Comparison of ENCODE assay signal across 20 cellular contexts in the genomic region with DNA sequence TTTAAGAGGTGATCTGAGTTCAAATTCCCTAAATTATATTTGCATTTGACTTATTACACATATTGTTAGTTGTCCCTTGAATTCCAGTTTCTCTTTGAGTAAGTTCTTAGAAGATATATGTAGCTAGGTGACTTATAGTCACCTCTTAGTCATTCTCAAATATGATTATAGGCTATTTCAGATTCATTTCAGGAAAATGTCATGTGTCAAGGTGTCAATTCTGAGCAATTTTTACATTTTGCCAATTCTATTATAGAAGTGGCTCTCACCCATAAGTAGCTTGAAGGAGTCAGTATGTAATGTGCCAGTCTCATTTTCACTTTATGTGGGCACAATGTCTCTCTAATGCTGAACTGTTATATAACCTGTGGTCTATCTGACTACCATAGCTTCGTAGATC.
DNase-seq lines count a peak whose midpoint lies in the region; ATAC-seq, FAIRE-seq and TF ChIP-seq lines count a peak whose summit lies in the region.
"Had no signal": no experiment of that assay in that cellular context is flagged by ENCODE, and none has a peak within 500 bp of the region (broad histone marks: within the 10 kb centered on the region; RNA-seq: fewer than 3 reads in every experiment).

No MANE protein-coding gene starts in this region.

- H3K27ac Mint-ChIP-seq in natural killer cell treated with Interleukin-12 subunit alpha and Interleukin-12 subunit beta and Interleukin-15 and Interleukin-18, amount 100 ng/mL, for 72 hours: no peak overlapping the region
- H3K27ac Mint-ChIP-seq in natural killer cell: no peak overlapping the region
- H3K27ac Mint-ChIP-seq: CD4-positive, alpha-beta T cell had no signal

- TF ChIP-seq RAD21 in GM12878 (IDR thresholded peaks at IDR 0.05; ENCODE audit: insufficient read depth, low read depth, low read length): no peak

- H3K36me3 ChIP-seq in GM12878 (ENCODE audit: control insufficient read depth in 2 of 2, insufficient read depth in 2 of 2, low read length in 1 of 2) (no peaks in the 10 kb centered on the region), upper lobe of right lung (no peaks in the 10 kb centered on the region)
- H3K36me3 ChIP-seq: BLaER1, SJSA1 had no signal

- no peak for TF ChIP-seq POLR2A in GM12878 (IDR thresholded peaks at IDR 0.05; ENCODE audit: low read depth, low read length)

- SMC1A ChIA-PET in GM12878 (lab: Charles Lee; ENCODE audit: uncharacterized antibody, unreplicated experiment): no interaction called here

- no peak overlapping the region for H3K4me3 Mint-ChIP-seq in natural killer cell treated with Interleukin-12 subunit alpha and Interleukin-12 subunit beta and Interleukin-15 and Interleukin-18, amount 100 ng/mL, for 72 hours
- H3K4me3 Mint-ChIP-seq in natural killer cell: no peak overlapping the region
- H3K4me3 Mint-ChIP-seq: CD4-positive, alpha-beta T cell had no signal

- CTCF ChIA-PET in GM12878 (lab: Yijun Ruan, JAX): interaction anchor here (1.1 kb wide), 1 partner anchor 21 kb away, joined by 3 read pairs; no protein-coding TSS in a partner anchor

- peaks cover 4% of the 10 kb centered on the region for H3K9me3 Mint-ChIP-seq in natural killer cell treated with Interleukin-12 subunit alpha and Interleukin-12 subunit beta and Interleukin-15 and Interleukin-18, amount 100 ng/mL, for 72 hours
- peaks cover 2 to 6% of the 10 kb centered on the region in 2 donors for H3K9me3 Mint-ChIP-seq in natural killer cell

- no peaks in the 10 kb centered on the region for H3K27me3 ChIP-seq in GM12878 (replicated peaks in 1 of 2; ENCODE audit: control insufficient read depth in 2 of 2, insufficient read depth in 2 of 2, low read length in 1 of 2)
- no peaks in the 10 kb centered on the region for H3K27me3 ChIP-seq in upper lobe of right lung
- H3K27me3 ChIP-seq: BLaER1, SJSA1 had no signal

- POLR2A ChIA-PET in GM12878 (lab: Charles Lee): no interaction called here

- in situ Hi-C loops in GM12878 (cut with MboI): no loop called here

- H4K20me1 ChIP-seq in GM12878 (ENCODE audit: control insufficient read depth, insufficient read depth): no peaks in the 10 kb centered on the region
- H4K20me1 ChIP-seq: BLaER1 had no signal

- RAD21 ChIA-PET in GM12878 (lab: Charles Lee; ENCODE audit: unreplicated experiment): no interaction called here

- no peaks in the 10 kb centered on the region for H3K79me2 ChIP-seq in GM12878 (ENCODE audit: control insufficient read depth, insufficient read depth, low read length)

- H3K27ac ChIP-seq in GM12878 (ENCODE audit: control insufficient read depth, insufficient read depth): no peak overlapping the region
- H3K27ac ChIP-seq in upper lobe of right lung: no peak overlapping the region
- H3K27ac ChIP-seq: BLaER1, SJSA1 had no signal

- no TSS peak for BruUV-seq in GM12878 (replicated peaks; lab: Mats Ljungman, UMichigan)

- DNase-seq in natural killer cell treated with Interleukin-12 subunit alpha and Interleukin-12 subunit beta and Interleukin-15 and Interleukin-18, amount 100 ng/mL, for 72 hours (ENCODE audit: low spot score): no peak
- DNase-seq in natural killer cell: no peak
- DNase-seq in GM12878 (ENCODE audit: low read depth, low spot score): peak; percentile 1
- no peak for DNase-seq in upper lobe of right lung
- no peak for DNase-seq in DMS 273 (lab: John Stamatoyannopoulos, UW; ENCODE audit: unreplicated experiment)
- DNase-seq: CD4-positive, alpha-beta T cell; Karpas-422; NCI-H1694; NCI-H2081 treated with DMSO at 0.1 percent for 48 hours; NCI-H526 treated with DMSO at 0.1 percent for 48 hours; OCI-M1 had no signal

- no peaks in the 10 kb centered on the region for H3K27me3 Mint-ChIP-seq in natural killer cell treated with Interleukin-12 subunit alpha and Interleukin-12 subunit beta and Interleukin-15 and Interleukin-18, amount 100 ng/mL, for 72 hours
- no peaks in the 10 kb centered on the region for H3K27me3 Mint-ChIP-seq in natural killer cell (ENCODE audit: low read depth in 2 of 2)
- H3K27me3 Mint-ChIP-seq: CD4-positive, alpha-beta T cell had no signal

- no peak overlapping the region for H2AFZ ChIP-seq in GM12878 (ENCODE audit: control insufficient read depth, low read depth, low read length)

- H3K36me3 Mint-ChIP-seq in natural killer cell treated with Interleukin-12 subunit alpha and Interleukin-12 subunit beta and Interleukin-15 and Interleukin-18, amount 100 ng/mL, for 72 hours: no peaks in the 10 kb centered on the region
- no peaks in the 10 kb centered on the region for H3K36me3 Mint-ChIP-seq in natural killer cell

- no peak overlapping the region for H3K9ac ChIP-seq in GM12878 (ENCODE audit: control insufficient read depth, insufficient read depth, low read length)
- H3K9ac ChIP-seq: BLaER1 had no signal

- ATAC-seq in natural killer cell treated with Interleukin-12 subunit alpha and Interleukin-12 subunit beta and Interleukin-15 and Interleukin-18, amount 100 ng/mL, for 72 hours: peak; percentile 45 to 76
- no peak for ATAC-seq in natural killer cell
- peak; percentile 53 for ATAC-seq in HG03039 (IDR thresholded peaks at IDR 0.05; ENCODE audit: unreplicated experiment)
- peak; percentile 57 for ATAC-seq in GM12878
- ATAC-seq in upper lobe of right lung: no peak
- no peak for ATAC-seq in HG02623 (IDR thresholded peaks at IDR 0.05; ENCODE audit: unreplicated experiment)
- ATAC-seq: A549, Right ventricle myocardium inferior had no signal

- H3K4me3 ChIP-seq in GM12878: no peak overlapping the region
- H3K4me3 ChIP-seq in upper lobe of right lung: no peak overlapping the region
- H3K4me3 ChIP-seq: A549, BLaER1, SJSA1 had no signal

- H3K9me3 ChIP-seq in GM12878 (replicated peaks; ENCODE audit: control insufficient read depth, insufficient read depth, low read length) (no peaks in the 10 kb centered on the region; the same call in 2 of the 3 replicates), upper lobe of right lung (no peaks in the 10 kb centered on the region)
- H3K9me3 ChIP-seq: BLaER1, SJSA1 had no signal

- TF ChIP-seq EP300 in GM12878 (IDR thresholded peaks at IDR 0.05; ENCODE audit: borderline replicate concordance in 1 of 2, control insufficient read depth in 1 of 2, low read depth in 2 of 2, low read length in 2 of 2): no peak

- WGBS in GM12878 (ENCODE audit: insufficient coverage, insufficient replicate concordance, low lambda C conversion rate, missing lambda C conversion rate): 0% methylated on average over 1 of the region's 1 CpG

- H3K4me1 ChIP-seq in GM12878 (ENCODE audit: control insufficient read depth, insufficient read depth, low read length) (no peaks in the 10 kb centered on the region), upper lobe of right lung (peaks cover 8% of the 10 kb centered on the region)
- H3K4me1 ChIP-seq: BLaER1 had no signal

- H3K4me1 Mint-ChIP-seq in natural killer cell treated with Interleukin-12 subunit alpha and Interleukin-12 subunit beta and Interleukin-15 and Interleukin-18, amount 100 ng/mL, for 72 hours (ENCODE audit: low read depth in 2 of 2): no peaks in the 10 kb centered on the region
- H3K4me1 Mint-ChIP-seq in natural killer cell: no peaks in the 10 kb centered on the region

- TF ChIP-seq CTCF in natural killer cell (IDR thresholded peaks at IDR 0.05) (no peak), GM12878 (IDR thresholded peaks at IDR 0.05 in 2 of 3, conservative IDR thresholded peaks at IDR 0.05 in 1 of 3; ENCODE audit: control insufficient read depth in 2 of 3, extremely low read depth in 1 of 3, insufficient read depth in 1 of 3, low read depth in 3 of 3, low read length in 3 of 3) (no peak), upper lobe of right lung (IDR thresholded peaks at IDR 0.05) (no peak)

- no peak overlapping the region for H3K4me2 ChIP-seq in GM12878 (ENCODE audit: control insufficient read depth, insufficient read depth)
- H3K4me2 ChIP-seq: BLaER1 had no signal

- intact Hi-C loops in natural killer cell (cut with micrococcal nuclease) (no loop called here), GM12878 (cut with micrococcal nuclease; ENCODE audit: unreplicated experiment) (no loop called here), upper lobe of right lung (cut with DNase I) (no loop called here)

- no peak for FAIRE-seq in GM12878 (lab: Jason Lieb, UNC)
- FAIRE-seq: A549, G401.6, H54, RCC 7860 had no signal

TF ChIP-seq in GM12878, 131 proteins besides CTCF, POLR2A, EP300 and RAD21:
- TF ChIP-seq JUNB (IDR thresholded peaks at IDR 0.05) (peak; percentile 59), NFIC (IDR thresholded peaks at IDR 0.05; ENCODE audit: low read depth, low read length) (peak; percentile 59; the same call in 1 of the 2 replicates), SIX5 (IDR thresholded peaks at IDR 0.05; ENCODE audit: low read depth, low read length, severe bottlenecking) (no peak)
TF ChIP-seq in GM12878: peak in this region for 2.

Comparison
In these comparisons a context has a peak if more than half of its experiments do, and no peak if none do; other contexts are left out.
1. ATAC-seq: peak in natural killer cell treated with Interleukin-12 subunit alpha and Interleukin-12 subunit beta and Interleukin-15 and Interleukin-18, amount 100 ng/mL, for 72 hours (2 of 2), HG03039 (single experiment) and GM12878 (single experiment); none in natural killer cell (0 of 3), upper lobe of right lung (single experiment) and HG02623 (single experiment).